Comparison of ENCODE assay signal across 29 cellular contexts in the genomic region with DNA sequence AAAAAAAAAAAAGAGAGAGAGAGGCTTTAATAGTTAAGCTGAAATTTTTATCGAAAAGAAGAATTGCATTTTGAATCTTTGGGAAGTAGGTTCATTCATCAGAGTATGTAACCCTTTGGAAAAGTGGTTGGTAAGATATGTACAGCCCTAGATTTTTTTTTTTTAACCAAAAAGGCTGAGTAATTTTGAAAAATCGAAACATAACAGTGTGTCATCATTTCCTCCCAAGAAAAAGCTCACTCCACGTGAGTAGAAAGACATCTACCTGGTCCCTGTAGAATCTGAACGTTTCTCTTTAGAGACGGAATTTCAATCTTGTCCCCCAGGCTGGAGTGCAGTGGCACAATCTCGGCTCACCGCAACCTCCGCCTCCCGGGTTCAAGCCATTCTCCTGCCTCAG. TPM values are rescaled to one million over a fixed set of nuclear protein-coding genes. Genes with fewer than 3 reads are reported as not detected.
"Had no signal": no experiment of that assay in that cellular context is flagged by ENCODE, and none has a peak within 500 bp of the region (broad histone marks: within the 10 kb centered on the region; RNA-seq: fewer than 3 reads in every experiment).

No MANE protein-coding gene starts in this region.

- H3K4me3 ChIP-seq: left ventricle myocardium inferior, lung, mucosa of descending colon, right atrium auricular region, right lobe of liver, smooth muscle cell, stomach, testis, thyroid gland, transverse colon, upper lobe of left lung, vagina had no signal

- H3K27me3 ChIP-seq: right lobe of liver, testis, thyroid gland, vagina had no signal

- H3K9me3 ChIP-seq: mucosa of descending colon, right atrium auricular region, right lobe of liver, testis, thyroid gland, transverse colon, upper lobe of left lung, vagina had no signal

- DNase-seq: islet precursor cell; left ventricle myocardium inferior; midbrain; mucosa of descending colon; naive thymus-derived CD4-positive, alpha-beta T cell; right lobe of liver; stimulated activated CD4-positive, alpha-beta T cell treated with anti-CD3 and anti-CD28 coated beads, Interleukin-1b, Interleukin-23, amount 100 ng/mL, for 48 hours; stimulated activated CD4-positive, alpha-beta T cell treated with anti-CD3 and anti-CD28 coated beads, Interleukin-2, amount 100 ng/mL, for 48 hours; stimulated activated CD4-positive, alpha-beta T cell treated with anti-CD3 and anti-CD28 coated beads, Interleukin-4, amount 100 ng/mL, for 4 hours; stimulated activated naive B cell treated with anti-CD40 and anti-IgM and Interleukin-4, amounts not matched to agents 10 μg/mL and 1 μg/mL and 100 μg/mL, for 72 hours; stimulated activated naive CD8-positive, alpha-beta T cell treated with anti-CD3 and anti-CD28 coated beads, Interleukin-15, Interleukin-2, amounts not matched to agents 100 U/mL and 50 U/mL, for 24 hours; stomach; testis; thyroid gland; transverse colon; upper lobe of left lung had no signal

- H3K4me1 ChIP-seq: left ventricle myocardium inferior, right atrium auricular region, right lobe of liver, stomach, testis, thyroid gland, vagina had no signal

- H3K27ac Mint-ChIP-seq: memory B cell; naive thymus-derived CD4-positive, alpha-beta T cell; natural killer cell treated with Interleukin-12 subunit alpha and Interleukin-12 subunit beta and Interleukin-15 and Interleukin-18, amount 100 ng/mL, for 72 hours; progenitor cell of endocrine pancreas had no signal

- H3K9me3 Mint-ChIP-seq: memory B cell; natural killer cell treated with Interleukin-12 subunit alpha and Interleukin-12 subunit beta and Interleukin-15 and Interleukin-18, amount 100 ng/mL, for 72 hours; stimulated activated naive B cell treated with anti-CD40 and anti-IgM and Interleukin-4, amounts not matched to agents 10 μg/mL and 1 μg/mL and 100 μg/mL, for 72 hours had no signal

- H3K27ac ChIP-seq: left ventricle myocardium inferior, right atrium auricular region, right lobe of liver, stomach, testis, thyroid gland, transverse colon, upper lobe of left lung, vagina had no signal

- H3K4me1 Mint-ChIP-seq: memory B cell; stimulated activated naive B cell treated with anti-CD40 and anti-IgM and Interleukin-4, amounts not matched to agents 10 μg/mL and 1 μg/mL and 100 μg/mL, for 72 hours had no signal

- H3K36me3 Mint-ChIP-seq: memory B cell; naive thymus-derived CD4-positive, alpha-beta T cell; natural killer cell treated with Interleukin-12 subunit alpha and Interleukin-12 subunit beta and Interleukin-15 and Interleukin-18, amount 100 ng/mL, for 72 hours; stimulated activated naive B cell treated with anti-CD40 and anti-IgM and Interleukin-4, amounts not matched to agents 10 μg/mL and 1 μg/mL and 100 μg/mL, for 72 hours had no signal

- H3K36me3 ChIP-seq: left ventricle myocardium inferior, right atrium auricular region, right lobe of liver, stomach, thyroid gland, transverse colon, upper lobe of left lung, vagina had no signal

- H3K4me2 ChIP-seq: smooth muscle cell had no signal

- H3K4me3 Mint-ChIP-seq: memory B cell; naive thymus-derived CD4-positive, alpha-beta T cell; natural killer cell treated with Interleukin-12 subunit alpha and Interleukin-12 subunit beta and Interleukin-15 and Interleukin-18, amount 100 ng/mL, for 72 hours; stimulated activated naive B cell treated with anti-CD40 and anti-IgM and Interleukin-4, amounts not matched to agents 10 μg/mL and 1 μg/mL and 100 μg/mL, for 72 hours had no signal

- ATAC-seq: mucosa of descending colon; naive thymus-derived CD4-positive, alpha-beta T cell; natural killer cell treated with Interleukin-12 subunit alpha and Interleukin-12 subunit beta and Interleukin-15 and Interleukin-18, amount 100 ng/mL, for 72 hours; right lobe of liver; stimulated activated naive B cell treated with anti-CD40 and anti-IgM and Interleukin-4, amounts not matched to agents 10 μg/mL and 1 μg/mL and 100 μg/mL, for 72 hours; stimulated activated naive CD8-positive, alpha-beta T cell treated with anti-CD3 and anti-CD28 coated beads, Interleukin-15, Interleukin-2, amounts not matched to agents 100 U/mL and 50 U/mL, for 24 hours had no signal

RNA-seq across cellular contexts. Expression of gene SHOX, which starts 16.2 kb away (rescaled TPM):
- total RNA-seq: kidney epithelial cell; left ventricle myocardium inferior; lung; myocyte; naive thymus-derived CD4-positive, alpha-beta T cell; natural killer cell treated with Interleukin-12 subunit alpha and Interleukin-12 subunit beta and Interleukin-15 and Interleukin-18, amount 100 ng/mL, for 72 hours; progenitor cell of endocrine pancreas; pulmonary artery endothelial cell; renal cortical epithelial cell; right atrium auricular region; right lobe of liver; smooth muscle cell; thyroid gland; upper lobe of left lung; urinary bladder; vagina had no signal
- polyA plus RNA-seq: lung; naive thymus-derived CD4-positive, alpha-beta T cell; neural cell; smooth muscle cell; stomach; urinary bladder had no signal
